In genomic region chr6:23441813-23442212, GRCh38 we compare ENCODE assay signal across 19 cellular contexts.
A peak's percentile ranks its signal among the peaks of the same experiment; 100 is the strongest.
DNase-seq lines count a peak whose midpoint lies in the region; ATAC-seq and TF ChIP-seq lines count a peak whose summit lies in the region.
"Had no signal": no experiment of that assay in that cellular context is flagged by ENCODE, and none has a peak within 500 bp of the region (broad histone marks: within the 10 kb centered on the region; RNA-seq: fewer than 3 reads in every experiment).

No MANE protein-coding gene starts in this region.

- peak overlapping the region; percentile 42 for H3K4me3 ChIP-seq in neural cell (ENCODE audit: low read length)
- H3K4me3 ChIP-seq in neuronal stem cell (ENCODE audit: low read length in 2 of 2), result no peak overlapping the region

- no peak overlapping the region for H2AK5ac ChIP-seq in neuronal stem cell (ENCODE audit: low read depth, low read length)

- no CpG with 5 or more reads among the region's 3 CpGs for WGBS in neuronal stem cell (ENCODE audit: extremely low coverage in 2 of 2, insufficient read length in 2 of 2, insufficient replicate concordance in 1 of 2), 2 donors

- DNase-seq in NCI-H69 (lab: John Stamatoyannopoulos, UW), result peak; percentile 31
- no peak for DNase-seq in neuronal stem cell (ENCODE audit: low spot score)
- DNase-seq in DMS153 (lab: John Stamatoyannopoulos, UW), result no peak
- no peak for DNase-seq in endothelial cell (ENCODE audit: low spot score)
- no peak for DNase-seq in NCI-H1105 treated with DMSO at 0.1 percent for 48 hours (lab: John Stamatoyannopoulos, UW)
- DNase-seq: ACHN; BE2C; C1 segment of cervical spinal cord; CD4-positive, CD25-positive, alpha-beta regulatory T cell; CD8-positive, alpha-beta memory T cell; COR-L47; DMS 273 treated with DMSO at 0.1 percent for 48 hours; GDM1; H9 had no signal

- no peak for TF ChIP-seq CTCF in brain (conservative IDR thresholded peaks at IDR 0.05)
- no peak for TF ChIP-seq CTCF in neural cell (IDR thresholded peaks at IDR 0.05; ENCODE audit: poor library complexity, severe bottlenecking)
- TF ChIP-seq CTCF in endothelial cell (IDR thresholded peaks at IDR 0.05; ENCODE audit: unreplicated experiment), result no peak

- peaks cover 4% of the 10 kb centered on the region for H3F3A ChIP-seq in neural cell (ENCODE audit: insufficient read depth, low read length, poor library complexity, severe bottlenecking)

- no peaks in the 10 kb centered on the region for H3K27me3 ChIP-seq in neural cell (ENCODE audit: insufficient read depth, low read depth, low read length)
- no peaks in the 10 kb centered on the region for H3K27me3 ChIP-seq in neuronal stem cell (ENCODE audit: control insufficient read depth in 3 of 3, insufficient read depth in 3 of 3, low read depth in 1 of 3, low read length in 3 of 3)
- H3K27me3 ChIP-seq: BE2C had no signal

- peaks cover 5% of the 10 kb centered on the region for H3K79me2 ChIP-seq in neural cell (replicated peaks; ENCODE audit: insufficient read depth, low read length)

- H4K8ac ChIP-seq in neuronal stem cell (ENCODE audit: low read depth, low read length), result no peak overlapping the region

- no peak overlapping the region for H4K91ac ChIP-seq in neuronal stem cell (ENCODE audit: low read depth, low read length, poor library complexity)

- H3K36me3 Mint-ChIP-seq in brain (peaks cover 5% of the 10 kb centered on the region), endothelial cell (ENCODE audit: low read depth, unreplicated experiment) (peaks cover 3% of the 10 kb centered on the region)
- H3K36me3 Mint-ChIP-seq: CD4-positive, CD25-positive, alpha-beta regulatory T cell; CD8-positive, alpha-beta memory T cell; IgD-negative memory B cell had no signal

- H3K9ac ChIP-seq in neural cell (ENCODE audit: low read length) (peak overlapping the region; percentile 8), neuronal stem cell (ENCODE audit: low read depth, low read length, poor library complexity) (no peak overlapping the region)

- H3K23ac ChIP-seq in neuronal stem cell (ENCODE audit: low read depth, low read length, poor library complexity), result no peak overlapping the region

- H3K14ac ChIP-seq in neuronal stem cell (ENCODE audit: low read length), result no peak overlapping the region

- H3K4me3 Mint-ChIP-seq in brain (no peak overlapping the region), endothelial cell (ENCODE audit: unreplicated experiment) (no peak overlapping the region)
- H3K4me3 Mint-ChIP-seq: CD4-positive, CD25-positive, alpha-beta regulatory T cell; CD8-positive, alpha-beta memory T cell; H9; IgD-negative memory B cell had no signal

- H3K4me2 ChIP-seq in neural cell (ENCODE audit: low read length) (peak overlapping the region; percentile 43), neuronal stem cell (ENCODE audit: insufficient read depth, low read length, poor library complexity, severe bottlenecking) (no peak overlapping the region)

- no peaks in the 10 kb centered on the region for H3K79me1 ChIP-seq in neuronal stem cell (ENCODE audit: low read depth, low read length)

- no peak for ATAC-seq in HG03378 (IDR thresholded peaks at IDR 0.05; ENCODE audit: unreplicated experiment)
- ATAC-seq: HepG2 had no signal

- peak overlapping the region; percentile 45 for H3K27ac ChIP-seq in neural cell (ENCODE audit: low read length)
- no peak overlapping the region for H3K27ac ChIP-seq in neuronal stem cell (replicated peaks; ENCODE audit: low read length)

- H2BK12ac ChIP-seq in neuronal stem cell (ENCODE audit: low read length), result no peak overlapping the region

- no peak overlapping the region for H3K4ac ChIP-seq in neuronal stem cell (ENCODE audit: low read length)

- no peaks in the 10 kb centered on the region for H3K9me3 ChIP-seq in neural cell (ENCODE audit: low read length)
- H3K9me3 ChIP-seq in neuronal stem cell (replicated peaks in 1 of 2; ENCODE audit: control insufficient read depth in 2 of 2, insufficient read depth in 1 of 2, low read depth in 1 of 2, low read length in 2 of 2), result no peaks in the 10 kb centered on the region
- H3K9me3 ChIP-seq: BE2C had no signal

- TF ChIP-seq RAD21 in neural cell (conservative IDR thresholded peaks at IDR 0.05), result peak; percentile 31

- peaks cover 2 to 27% of the 10 kb centered on the region in 2 donors for H3K4me1 ChIP-seq in neuronal stem cell (ENCODE audit: control insufficient read depth in 2 of 2, insufficient read depth in 1 of 2, low read depth in 1 of 2, low read length in 2 of 2)

- H3K36me3 ChIP-seq in neural cell (ENCODE audit: insufficient read depth, low read length) (no peaks in the 10 kb centered on the region), neuronal stem cell (replicated peaks in 1 of 2; ENCODE audit: control insufficient read depth in 2 of 2, insufficient read depth in 2 of 2, low read length in 2 of 2) (no peaks in the 10 kb centered on the region)
- H3K36me3 ChIP-seq: BE2C had no signal

- H2BK120ac ChIP-seq in neuronal stem cell (ENCODE audit: low read depth, low read length), result no peak overlapping the region

- H2AFZ ChIP-seq in neural cell (ENCODE audit: low read depth, low read length), result no peak overlapping the region
- H2AFZ ChIP-seq in neuronal stem cell (ENCODE audit: low read length), result peak overlapping the region; percentile 23

- peak; percentile 14 for TF ChIP-seq EP300 in neural cell (conservative IDR thresholded peaks at IDR 0.05; ENCODE audit: poor library complexity, severe bottlenecking)

- H3K27me3 Mint-ChIP-seq in brain (no peaks in the 10 kb centered on the region), endothelial cell (ENCODE audit: unreplicated experiment) (peaks cover 2% of the 10 kb centered on the region)
- H3K27me3 Mint-ChIP-seq: CD4-positive, CD25-positive, alpha-beta regulatory T cell; CD8-positive, alpha-beta memory T cell; IgD-negative memory B cell had no signal

- H3K9me2 ChIP-seq in neural cell (ENCODE audit: insufficient read depth, low read length), result no peaks in the 10 kb centered on the region

- H3K18ac ChIP-seq in neuronal stem cell (ENCODE audit: low read length), result no peak overlapping the region

- H2BK15ac ChIP-seq in neuronal stem cell (ENCODE audit: low read length), result no peak overlapping the region

- peaks cover 0 to 4% (median 2%) of the 10 kb centered on the region in 5 experiments for H3K9me3 Mint-ChIP-seq in brain
- H3K9me3 Mint-ChIP-seq in endothelial cell (ENCODE audit: unreplicated experiment), result no peaks in the 10 kb centered on the region

- no peaks in the 10 kb centered on the region for H4K20me1 ChIP-seq in neural cell (ENCODE audit: insufficient read depth)

- H3K4me1 Mint-ChIP-seq in brain (peaks cover 54% of the 10 kb centered on the region), endothelial cell (ENCODE audit: unreplicated experiment) (peaks cover 16% of the 10 kb centered on the region)
- H3K4me1 Mint-ChIP-seq: CD4-positive, CD25-positive, alpha-beta regulatory T cell; CD8-positive, alpha-beta memory T cell had no signal

- H2BK5ac ChIP-seq in neuronal stem cell (ENCODE audit: low read length), result no peak overlapping the region

- H3K27ac Mint-ChIP-seq in brain, result peak overlapping the region in 4 of 5 experiments; percentile 61 to 92 (median 70)
- no peak overlapping the region for H3K27ac Mint-ChIP-seq in endothelial cell (ENCODE audit: unreplicated experiment)
- H3K27ac Mint-ChIP-seq: CD4-positive, CD25-positive, alpha-beta regulatory T cell; CD8-positive, alpha-beta memory T cell; H9; IgD-negative memory B cell had no signal

TF ChIP-seq in neural cell, 6 proteins besides CTCF, POLR2A, EP300 and RAD21:
- TF ChIP-seq, protein P1, sequence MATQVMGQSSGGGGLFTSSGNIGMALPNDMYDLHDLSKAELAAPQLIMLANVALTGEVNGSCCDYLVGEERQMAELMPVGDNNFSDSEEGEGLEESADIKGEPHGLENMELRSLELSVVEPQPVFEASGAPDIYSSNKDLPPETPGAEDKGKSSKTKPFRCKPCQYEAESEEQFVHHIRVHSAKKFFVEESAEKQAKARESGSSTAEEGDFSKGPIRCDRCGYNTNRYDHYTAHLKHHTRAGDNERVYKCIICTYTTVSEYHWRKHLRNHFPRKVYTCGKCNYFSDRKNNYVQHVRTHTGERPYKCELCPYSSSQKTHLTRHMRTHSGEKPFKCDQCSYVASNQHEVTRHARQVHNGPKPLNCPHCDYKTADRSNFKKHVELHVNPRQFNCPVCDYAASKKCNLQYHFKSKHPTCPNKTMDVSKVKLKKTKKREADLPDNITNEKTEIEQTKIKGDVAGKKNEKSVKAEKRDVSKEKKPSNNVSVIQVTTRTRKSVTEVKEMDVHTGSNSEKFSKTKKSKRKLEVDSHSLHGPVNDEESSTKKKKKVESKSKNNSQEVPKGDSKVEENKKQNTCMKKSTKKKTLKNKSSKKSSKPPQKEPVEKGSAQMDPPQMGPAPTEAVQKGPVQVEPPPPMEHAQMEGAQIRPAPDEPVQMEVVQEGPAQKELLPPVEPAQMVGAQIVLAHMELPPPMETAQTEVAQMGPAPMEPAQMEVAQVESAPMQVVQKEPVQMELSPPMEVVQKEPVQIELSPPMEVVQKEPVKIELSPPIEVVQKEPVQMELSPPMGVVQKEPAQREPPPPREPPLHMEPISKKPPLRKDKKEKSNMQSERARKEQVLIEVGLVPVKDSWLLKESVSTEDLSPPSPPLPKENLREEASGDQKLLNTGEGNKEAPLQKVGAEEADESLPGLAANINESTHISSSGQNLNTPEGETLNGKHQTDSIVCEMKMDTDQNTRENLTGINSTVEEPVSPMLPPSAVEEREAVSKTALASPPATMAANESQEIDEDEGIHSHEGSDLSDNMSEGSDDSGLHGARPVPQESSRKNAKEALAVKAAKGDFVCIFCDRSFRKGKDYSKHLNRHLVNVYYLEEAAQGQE (IDR thresholded peaks at IDR 0.05; ENCODE audit: borderline replicate concordance), result peak; percentile 20
- TF ChIP-seq TAF1 (IDR thresholded peaks at IDR 0.05; ENCODE audit: low read depth), result no peak
- no peak for TF ChIP-seq MXI1 (conservative IDR thresholded peaks at IDR 0.05; ENCODE audit: poor library complexity, severe bottlenecking)
- TF ChIP-seq EZH2 (IDR thresholded peaks at IDR 0.05; ENCODE audit: borderline replicate concordance, insufficient read depth, low read length, poor library complexity, severe bottlenecking), result no peak
- TF ChIP-seq POLR2AphosphoS5 (IDR thresholded peaks at IDR 0.05), result peak; percentile 68
- TF ChIP-seq SMC3 (conservative IDR thresholded peaks at IDR 0.05; ENCODE audit: poor library complexity), result no peak
